Comparison of ENCODE assay signal across 36 cellular contexts in the genomic region with DNA sequence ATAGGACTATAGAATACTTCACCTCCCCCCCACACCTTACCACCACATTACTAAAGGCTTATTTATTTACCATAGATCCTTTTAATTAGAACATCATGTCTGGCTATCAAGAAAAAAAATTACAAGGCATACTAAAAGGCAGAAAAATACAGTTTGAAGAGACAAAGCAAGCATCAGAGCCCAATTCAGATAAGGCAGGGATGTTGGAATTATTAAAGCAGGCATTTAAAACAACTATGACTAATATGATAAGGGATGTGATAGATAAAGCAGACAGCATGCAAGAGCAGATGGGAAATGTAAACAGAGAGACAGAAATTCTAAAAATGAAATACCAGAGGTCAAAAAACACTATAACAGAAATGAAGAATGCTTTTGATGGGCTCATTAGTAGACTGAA. TPM values are rescaled to one million over a fixed set of nuclear protein-coding genes. Genes with fewer than 3 reads are reported as not detected.
"Had no signal": no experiment of that assay in that cellular context is flagged by ENCODE, and none has a peak within 500 bp of the region (broad histone marks: within the 10 kb centered on the region; RNA-seq: fewer than 3 reads in every experiment).

No MANE protein-coding gene starts in this region.

- ATAC-seq: activated T-cell treated with anti-CD3 and anti-CD28 coated beads, Interleukin-2, amount 50 U/mL, for 72 hours; Panc1; SK-N-SH treated with all-trans-retinoic acid at 6 μM for 48 hours; WTC11 had no signal

- H3K27me3 ChIP-seq: breast epithelium, SJCRH30 had no signal

- H3K4me1 ChIP-seq: breast epithelium, SJCRH30 had no signal

- H3K27ac ChIP-seq: breast epithelium, KMS-11, RWPE1, SJCRH30 had no signal

- H3K4me2 ChIP-seq: KMS-11 had no signal

- H3K9ac ChIP-seq: KMS-11 had no signal

- H3K9me3 ChIP-seq: SJCRH30 had no signal

- DNase-seq: activated CD4-positive, alpha-beta memory T cell treated with anti-CD3 and anti-CD28 coated beads, Interleukin-2, amount 10 ng/mL, durations not matched to agents 7 days and 5 days; activated CD4-positive, alpha-beta T cell treated with anti-CD3 and anti-CD28 coated beads for 1 hour; activated CD4-positive, alpha-beta T cell treated with anti-CD3 and anti-CD28 coated beads, Interleukin-2, amount 10 ng/mL, durations not matched to agents 24 days and 14 days; activated CD8-positive, alpha-beta memory T cell treated with anti-CD3 and anti-CD28 coated beads, Interleukin-2, amount 50 U/mL, for 4 hours; activated gamma-delta T cell treated with Interleukin-2 at 50 U/mL for 16 hours; activated naive CD4-positive, alpha-beta T cell treated with anti-CD3 and anti-CD28 coated beads, Interleukin-2, amount 10 ng/mL, durations not matched to agents 7 days and 5 days; activated naive CD8-positive, alpha-beta T cell treated with anti-CD3 and anti-CD28 coated beads for 36 hours; activated T-cell treated with anti-CD3 and anti-CD28 coated beads, Interleukin-2, amount 50 U/mL, for 72 hours; aorta; caudate nucleus; MV-4-11; NCI-H1092 treated with DMSO at 0.1 percent for 48 hours; NCI-H1417 treated with DMSO at 0.1 percent for 48 hours; NCI-H1694; NCI-H2029; NCI-H2107; NCI-H2171 treated with DMSO at 0.1 percent for 48 hours; NCI-H226; NCI-H510A; NCI-H526 treated with DMSO at 0.1 percent for 48 hours; NK-92 treated with Interleukin-12 subunit alpha and Interleukin-12 subunit beta, amount 100 ng/mL, for 24 hours; Right ventricle myocardium superior; SJCRH30; SW 1271; T-helper 9 cell had no signal

- H3K4me3 ChIP-seq: breast epithelium, SJCRH30 had no signal

- H3K36me3 ChIP-seq: breast epithelium, SJCRH30 had no signal

RNA-seq across cellular contexts. Expression of a gene that starts 55.4 kb away (rescaled TPM):
- total RNA-seq: activated CD4-positive, alpha-beta memory T cell treated with anti-CD3 and anti-CD28 coated beads, Interleukin-2, amount 10 ng/mL, durations not matched to agents 7 days and 5 days; activated CD4-positive, alpha-beta T cell treated with anti-CD3 and anti-CD28 coated beads, Interleukin-2, amount 10 ng/mL, durations not matched to agents 24 days and 14 days; activated CD8-positive, alpha-beta memory T cell treated with anti-CD3 and anti-CD28 coated beads for 36 hours; activated naive CD8-positive, alpha-beta T cell treated with anti-CD3 and anti-CD28 coated beads for 36 hours; activated T-cell treated with anti-CD3 and anti-CD28 coated beads, Interleukin-2, amount 50 U/mL, for 72 hours; activated T-helper 2 cell treated with anti-CD3 and anti-CD28 coated beads, Interferon-gamma antibody, Interleukin-2, Interleukin-4, amounts not matched to agents 10 μg/mL and 5 μg/mL and 100 μg/mL, durations not matched to agents 14 hours and 24 hours and 36 hours; aorta; breast epithelium; cerebellum; MCF 10A; Right ventricle myocardium superior; SJCRH30; WTC11 had no signal
- polyA plus RNA-seq: adipose tissue, aorta had no signal
